In genomic region chr3:178443634-178444033, GRCh38 we compare ENCODE assay signal across 15 cellular contexts.
DNase-seq lines count a peak whose midpoint lies in the region; ATAC-seq and TF ChIP-seq lines count a peak whose summit lies in the region.
"Had no signal": no experiment of that assay in that cellular context is flagged by ENCODE, and none has a peak within 500 bp of the region (broad histone marks: within the 10 kb centered on the region; RNA-seq: fewer than 3 reads in every experiment).

No MANE protein-coding gene starts in this region.

- H3K27ac ChIP-seq in GM23248 (no peak overlapping the region), PC-9 (no peak overlapping the region)
- H3K27ac ChIP-seq: pancreas had no signal

- no peaks in the 10 kb centered on the region for H3K4me1 Mint-ChIP-seq in effector memory CD8-positive, alpha-beta T cell (ENCODE audit: low read depth in 2 of 2)
- H3K4me1 Mint-ChIP-seq: IgD-negative memory B cell had no signal

- POLR2A ChIA-PET in PC-9 (lab: Charles Lee; ENCODE audit: unreplicated experiment) = no interaction called here

- TF ChIP-seq CTCF in PC-9 (conservative IDR thresholded peaks at IDR 0.05) = peak; percentile 43; the same call in 1 of the 2 replicates
- peak; percentile 36 for TF ChIP-seq CTCF in epithelial cell of proximal tubule (conservative IDR thresholded peaks at IDR 0.05; ENCODE audit: low read depth, low read length)

- H3K9me3 Mint-ChIP-seq in effector memory CD8-positive, alpha-beta T cell = no peaks in the 10 kb centered on the region
- H3K9me3 Mint-ChIP-seq: activated CD4-positive, alpha-beta memory T cell treated with anti-CD3 and anti-CD28 coated beads for 36 hours; IgD-negative memory B cell; T-helper 1 cell treated with Interleukin-12 subunit alpha and Interleukin-12 subunit beta and Interleukin-4 antibody, amounts not matched to agents 30 μg/mL and 1 μg/mL, for 36 hours had no signal

- H3K9me2 ChIP-seq in GM23248 (ENCODE audit: insufficient read depth) (no peaks in the 10 kb centered on the region), PC-9 (ENCODE audit: insufficient read depth) (no peaks in the 10 kb centered on the region; the same call in 1 of the 2 replicates)

- no peaks in the 10 kb centered on the region for H3K79me2 ChIP-seq in GM23248 (ENCODE audit: insufficient read depth)
- no peaks in the 10 kb centered on the region for H3K79me2 ChIP-seq in PC-9 (ENCODE audit: low read depth)

- 29 to 40% methylated on average over 2 of the region's 2 CpGs for WGBS in GM23248 (ENCODE audit: low coverage in 1 of 2, low lambda C conversion rate in 2 of 2, missing lambda C conversion rate in 2 of 2), 2 experiments

- no peak overlapping the region for H3K9ac ChIP-seq in GM23248

- ATAC-seq in HG02970 (IDR thresholded peaks at IDR 0.05; ENCODE audit: low FRiP score, unreplicated experiment) (no peak), HG03565 (IDR thresholded peaks at IDR 0.05; ENCODE audit: unreplicated experiment) (no peak)
- no peak for ATAC-seq in effector memory CD8-positive, alpha-beta T cell (replicated peaks)

- no peaks in the 10 kb centered on the region for H3K36me3 Mint-ChIP-seq in effector memory CD8-positive, alpha-beta T cell (ENCODE audit: insufficient read depth)
- H3K36me3 Mint-ChIP-seq: activated CD4-positive, alpha-beta memory T cell treated with anti-CD3 and anti-CD28 coated beads for 36 hours; IgD-negative memory B cell had no signal

- H3F3A ChIP-seq in GM23248 (ENCODE audit: insufficient read depth) (no peaks in the 10 kb centered on the region), PC-9 (ENCODE audit: insufficient read depth, low read depth) (no peaks in the 10 kb centered on the region)

- H3K4me2 ChIP-seq in GM23248 (ENCODE audit: unreplicated experiment) = no peak overlapping the region
- H3K4me2 ChIP-seq in PC-9 = no peak overlapping the region

- no peaks in the 10 kb centered on the region for H4K20me1 ChIP-seq in GM23248 (ENCODE audit: insufficient read depth)
- no peaks in the 10 kb centered on the region for H4K20me1 ChIP-seq in PC-9 (ENCODE audit: insufficient read depth)

- H3K4me3 ChIP-seq in GM23248 = no peak overlapping the region
- no peak overlapping the region for H3K4me3 ChIP-seq in PC-9
- no peak overlapping the region for H3K4me3 ChIP-seq in epithelial cell of proximal tubule (ENCODE audit: low read depth, low read length)
- H3K4me3 ChIP-seq: pancreas had no signal

- H3K27me3 ChIP-seq in GM23248 (replicated peaks; ENCODE audit: insufficient read depth) = no peaks in the 10 kb centered on the region
- no peaks in the 10 kb centered on the region for H3K27me3 ChIP-seq in PC-9 (ENCODE audit: insufficient read depth, low read depth)
- H3K27me3 ChIP-seq: pancreas had no signal

- H3K36me3 ChIP-seq in GM23248 (ENCODE audit: low read depth) (no peaks in the 10 kb centered on the region), PC-9 (ENCODE audit: low read depth) (no peaks in the 10 kb centered on the region)
- H3K36me3 ChIP-seq: pancreas had no signal

- H3K9me3 ChIP-seq in GM23248 (ENCODE audit: low read depth) = no peaks in the 10 kb centered on the region
- no peaks in the 10 kb centered on the region for H3K9me3 ChIP-seq in PC-9 (ENCODE audit: insufficient read depth, low read depth)
- H3K9me3 ChIP-seq: pancreas had no signal

- in situ Hi-C loops in ACHN (cut with HindIII; ENCODE audit: low pct_ligation_motif_present, low pct_unique_long_range_greater_than_20kb, low sequenced_read_pairs) = no loop called here
- in situ Hi-C loops in GM23248 (cut with MboI) = loop anchor here (10.0 to 25.0 kb wide), 2 partner anchors 511 to 869 kb away; partner anchors contain the start of gene ZNF639

- peak; percentile 5 for DNase-seq in ACHN
- peak; percentile 30 for DNase-seq in GM23248
- DNase-seq in PC-9 = no peak
- no peak for DNase-seq in epithelial cell of proximal tubule (ENCODE audit: low read depth)
- DNase-seq in T-helper 1 cell = no peak
- DNase-seq in effector memory CD8-positive, alpha-beta T cell = no peak
- DNase-seq: activated CD4-positive, alpha-beta memory T cell treated with anti-CD3 and anti-CD28 coated beads for 36 hours; activated naive CD4-positive, alpha-beta T cell; Calu3; pancreas; stimulated activated naive CD4-positive, alpha-beta T cell treated with Interleukin-2 at 50 U/mL for 16 hours had no signal

- intact Hi-C loops in PC-9 (cut with micrococcal nuclease; ENCODE audit: unreplicated experiment) = no loop called here

- H3K4me3 Mint-ChIP-seq in effector memory CD8-positive, alpha-beta T cell = no peak overlapping the region
- H3K4me3 Mint-ChIP-seq: activated CD4-positive, alpha-beta memory T cell treated with anti-CD3 and anti-CD28 coated beads for 36 hours; IgD-negative memory B cell; T-helper 1 cell treated with Interleukin-12 subunit alpha and Interleukin-12 subunit beta and Interleukin-4 antibody, amounts not matched to agents 30 μg/mL and 1 μg/mL, for 36 hours had no signal

- no TSS peak for BruUV-seq in PC-9 (replicated peaks; lab: Mats Ljungman, UMichigan)

- H3K4me1 ChIP-seq in GM23248 (ENCODE audit: insufficient read depth) = no peaks in the 10 kb centered on the region
- H3K4me1 ChIP-seq in PC-9 (replicated peaks; ENCODE audit: insufficient read depth) = peaks cover 9% of the 10 kb centered on the region; the same call in 1 of the 2 replicates

- CTCF ChIA-PET in PC-9 (lab: Charles Lee) = interaction anchor here (0.6 kb wide), 1 partner anchor 793 kb away, joined by 3 read pairs; no protein-coding TSS in a partner anchor

- H3K27me3 Mint-ChIP-seq in effector memory CD8-positive, alpha-beta T cell = peaks cover 11 to 12% of the 10 kb centered on the region in 2 donors
- H3K27me3 Mint-ChIP-seq: IgD-negative memory B cell had no signal

- H2AFZ ChIP-seq in GM23248 (no peak overlapping the region), PC-9 (no peak overlapping the region)

- H3K27ac Mint-ChIP-seq in effector memory CD8-positive, alpha-beta T cell = no peak overlapping the region
- H3K27ac Mint-ChIP-seq: activated CD4-positive, alpha-beta memory T cell treated with anti-CD3 and anti-CD28 coated beads for 36 hours; IgD-negative memory B cell; T-helper 1 cell treated with Interleukin-12 subunit alpha and Interleukin-12 subunit beta and Interleukin-4 antibody, amounts not matched to agents 30 μg/mL and 1 μg/mL, for 36 hours had no signal

Comparison
In these comparisons a context has a peak if more than half of its experiments do, and no peak if none do; other contexts are left out.
1. DNase-seq: peak in ACHN (single experiment) and GM23248 (single experiment); none in PC-9 (0 of 2), epithelial cell of proximal tubule (single experiment), T-helper 1 cell (0 of 5) and effector memory CD8-positive, alpha-beta T cell (0 of 3).